18 cellular contexts compared by ENCODE assay signal in the genomic region with DNA sequence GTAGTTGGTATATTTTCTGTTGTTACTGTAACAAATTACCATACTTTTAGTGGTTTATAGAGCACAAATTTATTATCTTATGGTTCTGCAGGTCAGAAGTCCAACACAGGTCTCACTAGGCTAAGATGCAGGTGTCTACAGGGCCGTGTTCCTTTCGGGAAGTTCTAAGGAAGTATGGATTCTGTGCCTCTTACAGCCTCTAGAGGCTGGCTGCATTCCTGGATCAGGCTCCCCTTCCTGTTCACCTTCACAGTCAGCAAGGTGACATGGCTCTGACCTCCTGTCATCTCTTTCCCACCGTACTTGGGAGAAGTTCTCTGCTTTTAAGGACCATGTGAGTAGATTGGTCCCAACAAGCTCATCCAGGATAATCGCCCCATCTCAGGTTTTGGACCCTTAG. TPM values are rescaled to one million over a fixed set of nuclear protein-coding genes. Genes with fewer than 3 reads are reported as not detected.
DNase-seq lines count a peak whose midpoint lies in the region; ATAC-seq and TF ChIP-seq lines count a peak whose summit lies in the region.
"Had no signal": no experiment of that assay in that cellular context is flagged by ENCODE, and none has a peak within 500 bp of the region (broad histone marks: within the 10 kb centered on the region; RNA-seq: fewer than 3 reads in every experiment).

No MANE protein-coding gene starts in this region.

- TF ChIP-seq POLR2A in transverse colon (IDR thresholded peaks at IDR 0.05): no peak

- H3K36me3 ChIP-seq in right atrium auricular region: no peaks in the 10 kb centered on the region
- H3K36me3 ChIP-seq in endodermal cell (ENCODE audit: control insufficient read depth, insufficient read depth, low read length): peaks cover 9% of the 10 kb centered on the region
- H3K36me3 ChIP-seq in transverse colon: no peaks in the 10 kb centered on the region
- H3K36me3 ChIP-seq: BLaER1 had no signal

- intact Hi-C loops in Right ventricle myocardium superior (cut with DNase I) (no loop called here), transverse colon (cut with DNase I; ENCODE audit: low total_unique reads) (no loop called here)

- H3K27ac Mint-ChIP-seq in endodermal cell: peak overlapping the region; percentile 41
- H3K27ac Mint-ChIP-seq in nephron: peak overlapping the region; percentile 18 to 29 (median 27)
- H3K27ac Mint-ChIP-seq: CD8-positive, alpha-beta T cell had no signal

- H3K4me1 ChIP-seq in right atrium auricular region (peaks cover 0 to 24% of the 10 kb centered on the region in 2 donors), endodermal cell (ENCODE audit: control insufficient read depth, insufficient read depth, low read length) (peaks cover 4% of the 10 kb centered on the region), transverse colon (peaks cover 5 to 48% (median 26%) of the 10 kb centered on the region in 4 donors)
- H3K4me1 ChIP-seq: BLaER1 had no signal

- no peak overlapping the region for H3K9ac ChIP-seq in endodermal cell (ENCODE audit: extremely low read depth, low read length, poor library complexity, severe bottlenecking)
- H3K9ac ChIP-seq: BLaER1 had no signal

- 95 to 100% methylated on average over 2 to 4 of the region's 4 CpGs for WGBS in endodermal cell (ENCODE audit: insufficient coverage in 1 of 2, insufficient read length in 1 of 2), 2 experiments
- WGBS in transverse colon (ENCODE audit: low coverage in 1 of 2), 2 donors: 59 to 71% methylated on average over 2 to 4 of the region's 4 CpGs

- in situ Hi-C loops in transverse colon (cut with MboI; ENCODE audit: low pct_ligation_motif_present in 1 of 4, low pct_unique_long_range_greater_than_20kb in 1 of 4, low sequenced_read_pairs in 3 of 4): no loop called here

- H3K27ac ChIP-seq in right atrium auricular region (peak overlapping the region in 1 of 2 donors; percentile 28), endodermal cell (ENCODE audit: low read depth, low read length) (no peak overlapping the region), transverse colon (peak overlapping the region; percentile 42 to 59 (median 54))
- H3K27ac ChIP-seq: BLaER1, HL-60, RWPE1 had no signal

- H3K36me3 Mint-ChIP-seq in endodermal cell (ENCODE audit: low read depth): peaks cover 19% of the 10 kb centered on the region
- peaks cover 7% of the 10 kb centered on the region for H3K36me3 Mint-ChIP-seq in nephron (ENCODE audit: low read depth)
- H3K36me3 Mint-ChIP-seq: CD8-positive, alpha-beta T cell had no signal

- no peak overlapping the region for H3K4me3 ChIP-seq in right atrium auricular region
- no peak overlapping the region for H3K4me3 ChIP-seq in endodermal cell (ENCODE audit: low read length)
- no peak overlapping the region for H3K4me3 ChIP-seq in transverse colon
- H3K4me3 ChIP-seq: BLaER1 had no signal

- ATAC-seq in Right ventricle myocardium superior (ENCODE audit: poor library complexity) (peak; percentile 26), GM18498 (IDR thresholded peaks at IDR 0.05; ENCODE audit: unreplicated experiment) (no peak)
- ATAC-seq: CD8-positive, alpha-beta T cell; PC-3 had no signal

- no peak for TF ChIP-seq EP300 in transverse colon (IDR thresholded peaks at IDR 0.05; ENCODE audit: low read depth)

- H3K27me3 Mint-ChIP-seq in endodermal cell (ENCODE audit: insufficient read depth) (no peaks in the 10 kb centered on the region), nephron (ENCODE audit: low read depth) (no peaks in the 10 kb centered on the region)

- H3K4me3 Mint-ChIP-seq in endodermal cell: no peak overlapping the region
- no peak overlapping the region for H3K4me3 Mint-ChIP-seq in nephron
- H3K4me3 Mint-ChIP-seq: CD8-positive, alpha-beta T cell had no signal

- H3K9me3 ChIP-seq in right atrium auricular region (no peaks in the 10 kb centered on the region), endodermal cell (ENCODE audit: control insufficient read depth, low read length) (no peaks in the 10 kb centered on the region), transverse colon (no peaks in the 10 kb centered on the region)
- H3K9me3 ChIP-seq: BLaER1 had no signal

- peaks cover 12% of the 10 kb centered on the region for H3K4me1 Mint-ChIP-seq in endodermal cell
- H3K4me1 Mint-ChIP-seq in nephron: peaks cover 23% of the 10 kb centered on the region

- H3K27me3 ChIP-seq in right atrium auricular region (no peaks in the 10 kb centered on the region), endodermal cell (ENCODE audit: control insufficient read depth, insufficient read depth, low read length, poor library complexity, severe bottlenecking) (no peaks in the 10 kb centered on the region), transverse colon (no peaks in the 10 kb centered on the region)
- H3K27me3 ChIP-seq: BLaER1 had no signal

- peaks cover 2% of the 10 kb centered on the region for H3K9me3 Mint-ChIP-seq in endodermal cell
- no peaks in the 10 kb centered on the region for H3K9me3 Mint-ChIP-seq in nephron
- H3K9me3 Mint-ChIP-seq: CD8-positive, alpha-beta T cell had no signal

- TF ChIP-seq CTCF in right atrium auricular region (IDR thresholded peaks at IDR 0.05) (no peak), endodermal cell (conservative IDR thresholded peaks at IDR 0.05) (peak; percentile 17), nephron (IDR thresholded peaks at IDR 0.05; ENCODE audit: unreplicated experiment in 3 of 3) (no peak), transverse colon (IDR thresholded peaks at IDR 0.05) (no peak)

- DNase-seq in Right ventricle myocardium superior (no peak), right atrium auricular region (ENCODE audit: low spot score) (no peak), endodermal cell (peak; percentile 59), transverse colon (peak; percentile 52), medulla oblongata (ENCODE audit: extremely low spot score) (no peak), midbrain (lab: John Stamatoyannopoulos, UW) (no peak)
- DNase-seq: 8988T; CD8-positive, alpha-beta T cell; DMS79; NCI-H1930; NCI-H446 treated with DMSO at 0.1 percent for 48 hours; NCI-H748 treated with DMSO at 0.1 percent for 48 hours; PC-3 had no signal

RNA-seq across cellular contexts. Expression of a gene that starts 37.3 kb away (rescaled TPM):
- total RNA-seq in Right ventricle myocardium superior (50.2 TPM), right atrium auricular region (10 to 100 TPM; 28.6 to 41.2 TPM), endodermal cell (10 to 100 TPM; 69.4 to 96.4 TPM), transverse colon (10 to 100 TPM; 29.3 to 45.2 (median 38.0) TPM)
- 40.2 TPM for polyA plus RNA-seq in endodermal cell (2013, experiment 1 of 2)
- 38.8 TPM for polyA plus RNA-seq in endodermal cell (2013, experiment 2 of 2)

Comparison
In these comparisons a context has a peak if more than half of its experiments do, and no peak if none do; other contexts are left out.
1. DNase-seq: peak in endodermal cell (single experiment) and transverse colon (single experiment); none in Right ventricle myocardium superior (single experiment), right atrium auricular region (single experiment), medulla oblongata (single experiment) and midbrain (single experiment).